18 cellular contexts compared by ENCODE assay signal in genomic region chr5:123554601-123555000, GRCh38. TPM values are rescaled to one million over a fixed set of nuclear protein-coding genes. Genes with fewer than 3 reads are reported as not detected.
DNase-seq lines count a peak whose midpoint lies in the region; ATAC-seq, FAIRE-seq and TF ChIP-seq lines count a peak whose summit lies in the region.
"Had no signal": no experiment of that assay in that cellular context is flagged by ENCODE, and none has a peak within 500 bp of the region (broad histone marks: within the 10 kb centered on the region; RNA-seq: fewer than 3 reads in every experiment).

No MANE protein-coding gene starts in this region.

- no peak for TF ChIP-seq RAD21 in HCT116 (IDR thresholded peaks at IDR 0.05; ENCODE audit: low read depth)

- peak; percentile 55 for FAIRE-seq in keratinocyte (lab: Jason Lieb, UNC)
- no peak for FAIRE-seq in urothelium cell line (lab: Jason Lieb, UNC)
- no peak for FAIRE-seq in GM12892 (lab: Jason Lieb, UNC)
- FAIRE-seq: RCC 7860 had no signal

- H3K27ac ChIP-seq in 22Rv1 = no peak overlapping the region
- no peak overlapping the region for H3K27ac ChIP-seq in HCT116 (ENCODE audit: low read depth, low read length)
- H3K27ac ChIP-seq in Panc1 (ENCODE audit: low read length) = no peak overlapping the region
- no peak overlapping the region for H3K27ac ChIP-seq in keratinocyte (ENCODE audit: control insufficient read depth, insufficient read depth, low read length)
- H3K27ac ChIP-seq: KMS-11 had no signal

- H4K20me1 ChIP-seq in HCT116 (ENCODE audit: insufficient read depth) (peaks cover 5% of the 10 kb centered on the region; the same call in 1 of the 2 replicates), keratinocyte (ENCODE audit: control insufficient read depth, extremely low read depth, insufficient read depth, low read length) (no peaks in the 10 kb centered on the region)

- ATAC-seq in HCT116 = peak; percentile 60; the same call in 1 of the 2 replicates
- ATAC-seq in Panc1 = no peak
- ATAC-seq in HG03108 (IDR thresholded peaks at IDR 0.05; ENCODE audit: unreplicated experiment) = no peak
- ATAC-seq in GM21619 (IDR thresholded peaks at IDR 0.05; ENCODE audit: unreplicated experiment) = no peak

- H3K27me3 ChIP-seq in HCT116 (ENCODE audit: insufficient read depth, low read length) = no peaks in the 10 kb centered on the region
- H3K27me3 ChIP-seq in Panc1 (ENCODE audit: control insufficient read depth, insufficient read depth, low read length) = no peaks in the 10 kb centered on the region
- H3K27me3 ChIP-seq in keratinocyte (ENCODE audit: control insufficient read depth, extremely low read depth, insufficient read depth, low read length) = no peaks in the 10 kb centered on the region

- no peaks in the 10 kb centered on the region for H3K9me2 ChIP-seq in HCT116 (ENCODE audit: insufficient read depth)

- in situ Hi-C loops in Panc1 (cut with HindIII; ENCODE audit: low pct_unique_long_range_greater_than_20kb, low sequenced_read_pairs) = no loop called here

- H3K9me3 ChIP-seq in HCT116 (ENCODE audit: control insufficient read depth in 1 of 2, insufficient read depth in 1 of 2, low read depth in 1 of 2, low read length in 2 of 2) (no peaks in the 10 kb centered on the region), Panc1 (ENCODE audit: control insufficient read depth, insufficient read depth, low read depth, low read length) (no peaks in the 10 kb centered on the region), keratinocyte (ENCODE audit: control insufficient read depth, low read depth, low read length) (no peaks in the 10 kb centered on the region)
- H3K9me3 ChIP-seq: HAP-1 had no signal

- H2AFZ ChIP-seq in HCT116 (ENCODE audit: low read depth, low read length, poor library complexity, severe bottlenecking) (no peak overlapping the region), keratinocyte (ENCODE audit: control insufficient read depth, low read length) (no peak overlapping the region)

- H3K79me2 ChIP-seq in HCT116 (ENCODE audit: insufficient read depth, low read length) = peaks cover 9% of the 10 kb centered on the region; the same call in 1 of the 2 replicates
- H3K79me2 ChIP-seq in keratinocyte (ENCODE audit: control insufficient read depth, insufficient read depth, low read length) = peaks cover 4% of the 10 kb centered on the region

- H3K4me1 ChIP-seq in HCT116 (ENCODE audit: control insufficient read depth in 1 of 2, insufficient read depth in 2 of 2, low read length in 2 of 2) (no peaks in the 10 kb centered on the region), Panc1 (ENCODE audit: control insufficient read depth, insufficient read depth, low read length) (peaks cover 2% of the 10 kb centered on the region; the same call in 1 of the 2 replicates), keratinocyte (ENCODE audit: control insufficient read depth, extremely low read depth, insufficient read depth, low read length) (no peaks in the 10 kb centered on the region)
- H3K4me1 ChIP-seq: HAP-1 had no signal

- dilution Hi-C loops in keratinocyte (cut with MboI; ENCODE audit: extremely low pct_ligation_motif_present, low sequenced_read_pairs) = no loop called here

- H3K9me1 ChIP-seq in keratinocyte (ENCODE audit: control insufficient read depth, extremely low read depth, insufficient read depth, low read length) = no peaks in the 10 kb centered on the region

- no peaks in the 10 kb centered on the region for H3K36me3 ChIP-seq in HCT116 (ENCODE audit: control insufficient read depth in 1 of 2, insufficient read depth in 2 of 2, low read length in 2 of 2)
- H3K36me3 ChIP-seq in Panc1 (ENCODE audit: control insufficient read depth, insufficient read depth, low read length) = no peaks in the 10 kb centered on the region
- H3K36me3 ChIP-seq in keratinocyte (ENCODE audit: control insufficient read depth in 2 of 2, extremely low read depth in 1 of 2, insufficient read depth in 2 of 2, low read length in 2 of 2) = peaks cover 3 to 4% of the 10 kb centered on the region in 2 experiments
- H3K36me3 ChIP-seq: HAP-1 had no signal

- H3K9ac ChIP-seq in HCT116 (ENCODE audit: low read length) (no peak overlapping the region), keratinocyte (ENCODE audit: control insufficient read depth, extremely low read depth, insufficient read depth, low read length) (no peak overlapping the region)
- H3K9ac ChIP-seq: KMS-11 had no signal

- TF ChIP-seq POLR2A in HCT116 (IDR thresholded peaks at IDR 0.05; ENCODE audit: borderline replicate concordance, extremely low read depth, insufficient read depth, insufficient read length) (no peak), GM12892 (IDR thresholded peaks at IDR 0.05; ENCODE audit: low read depth, low read length) (no peak)

- DNase-seq in HCT116 (ENCODE audit: low read depth, low spot score) = no peak
- no peak for DNase-seq in Panc1 (ENCODE audit: low read depth, low spot score)
- DNase-seq in keratinocyte (ENCODE audit: low read depth, low spot score) = no peak
- no peak for DNase-seq in urothelium cell line (ENCODE audit: low spot score)
- no peak for DNase-seq in GM12892 (ENCODE audit: insufficient read length)
- DNase-seq: AML-193, COR-L47, EL, NCI-H1092 treated with DMSO at 0.1 percent for 48 hours, NCI-H2081 treated with DMSO at 0.1 percent for 48 hours, NCI-H510A treated with DMSO at 0.1 percent for 48 hours, SHP77 had no signal

- H3K4me2 ChIP-seq in HCT116 (ENCODE audit: low read length) (no peak overlapping the region), keratinocyte (ENCODE audit: control insufficient read depth, extremely low read depth, insufficient read depth, low read depth, low read length) (no peak overlapping the region)
- H3K4me2 ChIP-seq: KMS-11 had no signal

- CTCF ChIA-PET in HCT116 (lab: Charles Lee) = no interaction called here
- CTCF ChIA-PET in Panc1 (lab: Charles Lee) = no interaction called here

- POLR2A ChIA-PET in HCT116 (lab: Charles Lee) = no interaction called here
- POLR2A ChIA-PET in Panc1 (lab: Charles Lee) = no interaction called here

- intact Hi-C loops in HCT116 (cut with micrococcal nuclease) (no loop called here), Panc1 (cut with micrococcal nuclease; ENCODE audit: unreplicated experiment) (no loop called here)

- no peak overlapping the region for H3K4me3 ChIP-seq in HCT116 (replicated peaks in 1 of 2; ENCODE audit: low read depth in 1 of 2, low read length in 2 of 2)
- no peak overlapping the region for H3K4me3 ChIP-seq in Panc1 (ENCODE audit: low read depth in 2 of 2, low read length in 2 of 2)
- no peak overlapping the region for H3K4me3 ChIP-seq in keratinocyte (ENCODE audit: control insufficient read depth in 2 of 3, extremely low read depth in 1 of 3, insufficient read depth in 2 of 3, low read depth in 1 of 3, low read length in 3 of 3)
- H3K4me3 ChIP-seq: HAP-1 had no signal

- 0 out of 2 replicates have a peak, but pooled peaks have one; percentile 9 for TF ChIP-seq CTCF in 22Rv1 (IDR thresholded peaks at IDR 0.05)
- TF ChIP-seq CTCF in HCT116 (IDR thresholded peaks at IDR 0.05 in 2 of 3, conservative IDR thresholded peaks at IDR 0.05 in 1 of 3; ENCODE audit: borderline replicate concordance in 1 of 3, insufficient read depth in 1 of 3, low read depth in 2 of 3, low read length in 2 of 3) = 0 out of 6 replicates have a peak, but pooled peaks of 1 of the 3 experiments have one; percentile 6
- peak; percentile 8; the same call in 1 of the 2 replicates for TF ChIP-seq CTCF in Panc1 (IDR thresholded peaks at IDR 0.05)
- no peak for TF ChIP-seq CTCF in keratinocyte (optimal IDR thresholded peaks at IDR 0.05 in 1 of 3, IDR thresholded peaks at IDR 0.05 in 1 of 3, conservative IDR thresholded peaks at IDR 0.05 in 1 of 3; ENCODE audit: extremely low read depth in 1 of 3, insufficient read depth in 2 of 3, low read length in 3 of 3)

- RAD21 ChIA-PET in HCT116 (lab: Charles Lee; ENCODE audit: low non-redundant PET in 1 of 2, low total read pairs in 2 of 2, uncharacterized antibody in 2 of 2, unreplicated experiment in 2 of 2) = no interaction called here

- BruUV-seq in HCT116 (replicated peaks; lab: Mats Ljungman, UMichigan) (no TSS peak), Panc1 (replicated peaks; lab: Mats Ljungman, UMichigan) (no TSS peak)

TF ChIP-seq in HCT116, 20 proteins besides CTCF, POLR2A, EP300 and RAD21 (continues in another document):
- TF ChIP-seq CEBPB (IDR thresholded peaks at IDR 0.05; ENCODE audit: low read depth) = no peak
- no peak for TF ChIP-seq SRF (IDR thresholded peaks at IDR 0.05; ENCODE audit: low read depth)
- no peak for TF ChIP-seq EZH2 (IDR thresholded peaks at IDR 0.05)
- TF ChIP-seq MAX (IDR thresholded peaks at IDR 0.05) = no peak
- TF ChIP-seq POLR2AphosphoS5 (IDR thresholded peaks at IDR 0.05; ENCODE audit: low read depth, low read length) = no peak
- TF ChIP-seq EZH2phosphoT487 (IDR thresholded peaks at IDR 0.05; ENCODE audit: borderline replicate concordance) = no peak
- TF ChIP-seq CBX3 (IDR thresholded peaks at IDR 0.05; ENCODE audit: low read depth) = no peak

RNA-seq across cellular contexts. Expression of gene CSNK1G3, which starts 42.6 kb away (rescaled TPM):
- total RNA-seq in HCT116 (2021; ENCODE audit: unreplicated experiment) (51.1 TPM), Panc1 (2021; ENCODE audit: unreplicated experiment) (40.8 TPM)
- polyA plus RNA-seq in HCT116 (2012) = 16.3 and 19.9 TPM in 2 replicates
- polyA plus RNA-seq in Panc1 (2012; ENCODE audit: insufficient read length) = 35.8 TPM
- 18.3 to 34.0 TPM (median 22.2 TPM) in 3 replicates for polyA plus RNA-seq in keratinocyte
- 54.2 TPM for polyA plus RNA-seq in keratinocyte (2011; ENCODE audit: low read depth)
- 17.8 and 33.8 TPM in 2 replicates for polyA plus RNA-seq in keratinocyte (2011; cell fraction: cytosol; rRNA removed)
- polyA plus RNA-seq in keratinocyte (2011; cell fraction: nucleus; rRNA removed) = 20.2 and 24.0 TPM in 2 replicates
- polyA plus RNA-seq in keratinocyte (2012; ENCODE audit: low replicate concordance) = 19.3 and 23.2 TPM in 2 replicates
- polyA minus RNA-seq in keratinocyte = 6.5 to 48.5 TPM (median 19.2 TPM) in 3 replicates
- 61.4 TPM for polyA minus RNA-seq in keratinocyte (2011; cell fraction: cytosol; rRNA and poly(A)+ RNA removed)
- polyA minus RNA-seq in keratinocyte (2011; cell fraction: nucleus; rRNA and poly(A)+ RNA removed) = 21.7 and 39.4 TPM in 2 replicates
- 14.8 TPM for polyA plus RNA-seq in GM12892 (2012; ENCODE audit: missing spikeins)

Comparison
In these comparisons a context has a peak if more than half of its experiments do, and no peak if none do; other contexts are left out.
1. CTCF ChIP-seq: peak in 22Rv1 (single experiment) and Panc1 (single experiment); none in keratinocyte (0 of 3).